9 cellular contexts compared by ENCODE assay signal in the genomic region with DNA sequence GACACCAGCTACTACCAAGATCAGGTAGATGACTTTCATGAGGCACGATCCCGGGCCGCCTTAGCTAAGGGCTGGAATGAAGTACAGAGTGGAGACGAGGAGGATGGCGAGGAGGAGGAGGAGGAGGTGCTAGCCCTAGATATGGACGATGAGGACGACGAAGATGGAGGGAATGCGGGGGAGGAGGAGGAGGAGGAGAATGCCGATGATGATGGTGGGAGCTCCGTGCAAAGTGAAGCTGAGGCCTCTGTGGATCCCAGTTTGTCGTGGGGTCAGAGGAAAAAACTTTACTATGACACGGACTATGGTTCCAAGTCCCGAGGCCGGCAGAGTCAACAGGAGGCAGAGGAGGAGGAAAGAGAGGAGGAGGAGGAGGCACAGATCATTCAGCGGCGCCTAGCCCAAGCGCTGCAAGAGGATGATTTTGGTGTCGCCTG. TPM values are rescaled to one million over a fixed set of nuclear protein-coding genes. Genes with fewer than 3 reads are reported as not detected.
A peak's percentile ranks its signal among the peaks of the same experiment; 100 is the strongest.
DNase-seq lines count a peak whose midpoint lies in the region; ATAC-seq, FAIRE-seq and TF ChIP-seq lines count a peak whose summit lies in the region.
"Had no signal": no experiment of that assay in that cellular context is flagged by ENCODE, and none has a peak within 500 bp of the region (broad histone marks: within the 10 kb centered on the region; RNA-seq: fewer than 3 reads in every experiment).

No MANE protein-coding gene starts in this region.

- WGBS in K562 (ENCODE audit: insufficient coverage, low coverage, missing lambda C conversion rate), result 0% methylated on average over 16 of the region's 19 CpGs
- WGBS in thymus, result 2% methylated on average over 19 of the region's 19 CpGs

- H3K4me1 ChIP-seq in KMS-11 (ENCODE audit: low read depth, poor library complexity, severe bottlenecking) (peaks cover 75% of the 10 kb centered on the region), K562 (replicated peaks in 1 of 2; ENCODE audit: control insufficient read depth in 2 of 2, insufficient read depth in 2 of 2, low read length in 2 of 2) (peaks cover 7 to 12% of the 10 kb centered on the region in 2 experiments), left lung (peaks cover 10 to 43% of the 10 kb centered on the region in 2 donors), thymus (ENCODE audit: control insufficient read depth, insufficient read depth, low read length) (peaks cover 20% of the 10 kb centered on the region)

- in situ Hi-C loops in K562 (cut with MboI), result no loop called here

- ATAC-seq in K562, result peak; percentile 26
- ATAC-seq in left lung, result peak; percentile 7
- no peak for ATAC-seq in GM18517 (IDR thresholded peaks at IDR 0.05; ENCODE audit: unreplicated experiment)

- peaks cover 4% of the 10 kb centered on the region; the same call in 1 of the 2 replicates for H3K36me3 ChIP-seq in KMS-11 (ENCODE audit: insufficient read depth)
- peaks cover 24% of the 10 kb centered on the region for H3K36me3 ChIP-seq in K562 (ENCODE audit: control insufficient read depth, insufficient read depth, low read length)
- H3K36me3 ChIP-seq in left lung, result peaks cover 0 to 12% of the 10 kb centered on the region in 2 donors
- H3K36me3 ChIP-seq in thymus (ENCODE audit: control insufficient read depth, insufficient read depth), result no peaks in the 10 kb centered on the region

- H3K4me3 ChIP-seq in KMS-11 (IDR thresholded peaks at IDR 0.05; ENCODE audit: insufficient read depth, low read depth, low read length) (peak overlapping the region; percentile 94), K562 (peak overlapping the region; percentile 76), left lung (peak overlapping the region; percentile 89 to 94), thymus (ENCODE audit: low read length) (peak overlapping the region; percentile 65)

- H3K9me3 ChIP-seq in K562 (replicated peaks; ENCODE audit: control insufficient read depth, insufficient read depth, low read depth, low read length) (no peaks in the 10 kb centered on the region), left lung (no peaks in the 10 kb centered on the region), thymus (ENCODE audit: control insufficient read depth) (no peaks in the 10 kb centered on the region)

- H2AFZ ChIP-seq in KMS-11 (ENCODE audit: low read depth) (peak overlapping the region; percentile 7; the same call in 1 of the 2 replicates), K562 (ENCODE audit: low read depth, low read length) (peak overlapping the region; percentile 96)

- H3K9me1 ChIP-seq in K562 (ENCODE audit: control insufficient read depth, insufficient read depth, low read length), result no peaks in the 10 kb centered on the region

- no peak for TF ChIP-seq RAD21 in K562 (CRISPR knock-in tag; conservative IDR thresholded peaks at IDR 0.05 in 1 of 2, IDR thresholded peaks at IDR 0.05 in 1 of 2)

- H3K79me2 ChIP-seq in KMS-11 (ENCODE audit: insufficient read depth, low read depth) (peaks cover 57% of the 10 kb centered on the region), K562 (ENCODE audit: control insufficient read depth, insufficient read depth, low read length) (peaks cover 42% of the 10 kb centered on the region)

- H3K9ac ChIP-seq in KMS-11 (peak overlapping the region; percentile 63), K562 (ENCODE audit: insufficient read depth in 1 of 2, low read depth in 2 of 2, low read length in 2 of 2) (peak overlapping the region; percentile 90 to 96)

- DNase-seq in NCI-H748 (lab: John Stamatoyannopoulos, UW; ENCODE audit: unreplicated experiment) (peak; percentile 22), NCI-H748 treated with DMSO at 0.1 percent for 48 hours (lab: John Stamatoyannopoulos, UW) (no peak), K562 (ENCODE audit: extremely low read depth in 1 of 4, low spot score in 3 of 4) (peak in 3 of 4 experiments; percentile 21 to 52 (median 34)), left lung (no peak), GM19238 (ENCODE audit: insufficient read length, low spot score) (no peak)

- POLR2A ChIA-PET in K562 (lab: Yijun Ruan, JAX), result interaction anchor here (1.0 to 2.4 kb wide), 5 partner anchors 12 to 46 kb away, joined by 3 to 15 read pairs (median 4); no protein-coding TSS in a partner anchor

- H3K4me2 ChIP-seq in KMS-11 (peak overlapping the region; percentile 84), K562 (ENCODE audit: insufficient read depth, low read length) (peak overlapping the region; percentile 100)

- H3K27me3 ChIP-seq in KMS-11 (ENCODE audit: insufficient read depth, low read depth) (no peaks in the 10 kb centered on the region), K562 (ENCODE audit: control insufficient read depth in 2 of 2, insufficient read depth in 2 of 2, low read length in 2 of 2) (no peaks in the 10 kb centered on the region), left lung (no peaks in the 10 kb centered on the region), thymus (ENCODE audit: control insufficient read depth, insufficient read depth) (no peaks in the 10 kb centered on the region)

- H3K27ac ChIP-seq in KMS-11 (peak overlapping the region; percentile 79), K562 (ENCODE audit: extremely low read depth, low read depth, low read length) (peak overlapping the region; percentile 82), left lung (peak overlapping the region; percentile 94 to 95), thymus (ENCODE audit: low read depth) (peak overlapping the region; percentile 98)

- TF ChIP-seq POLR2A in K562 (conservative IDR thresholded peaks at IDR 0.05), result no peak

- TF ChIP-seq CTCF in KMS-11 (conservative IDR thresholded peaks at IDR 0.05; ENCODE audit: low read depth, low read length), result no peak
- TF ChIP-seq CTCF in K562 (IDR thresholded peaks at IDR 0.05 in 2 of 3, conservative IDR thresholded peaks at IDR 0.05 in 1 of 3; ENCODE audit: insufficient read depth in 2 of 3, low read depth in 1 of 3, low read length in 3 of 3), result no peak
- no peak for TF ChIP-seq CTCF in left lung (IDR thresholded peaks at IDR 0.05)

- BruUV-seq in K562 (replicated peaks; lab: Mats Ljungman, UMichigan), result no TSS peak

- H4K20me1 ChIP-seq in KMS-11 (ENCODE audit: insufficient read depth), result 0 out of 2 replicates have a peak, but pooled peaks cover 3% of the 10 kb centered on the region
- peaks cover 14% of the 10 kb centered on the region; the same call in 1 of the 2 replicates for H4K20me1 ChIP-seq in K562 (replicated peaks; ENCODE audit: control insufficient read depth, insufficient read depth, low read length)

- TF ChIP-seq EP300 in K562 (IDR thresholded peaks at IDR 0.05; ENCODE audit: low read length), result no peak

- intact Hi-C loops in K562 (cut with micrococcal nuclease), result loop anchor here (1.0 to 5.0 kb wide), 2 partner anchors 16 to 37 kb away; no protein-coding TSS in a partner anchor
- intact Hi-C loops in left lung (cut with DNase I), result no loop called here

- CTCF ChIA-PET in K562 (lab: Yijun Ruan, JAX; ENCODE audit: low intra/inter-chr PET ratio), result no interaction called here

- FAIRE-seq in K562 (lab: Jason Lieb, UNC), result peak; percentile 23

RNA-seq across cellular contexts. Expression of a gene that starts 0.5 kb away (rescaled TPM):
- 6.4 and 21.4 TPM in 2 replicates for total RNA-seq in K562 (2011; cell fraction: chromatin; rRNA removed; ENCODE audit: low replicate concordance)
- 6.3 and 6.5 TPM in 2 replicates for total RNA-seq in K562 (2011; cell fraction: nucleolus; rRNA removed)
- total RNA-seq in K562 (2011; cell fraction: nucleoplasm; rRNA removed), result 10.2 and 12.8 TPM in 2 replicates
- total RNA-seq in K562 (2014; rRNA removed), result 32.2 and 34.0 TPM in 2 replicates
- total RNA-seq in K562 (2014; rRNA removed; fragmentation: Illumina TruSeq; extraction: Trizol), result 34.5 and 35.0 TPM in 2 replicates
- total RNA-seq in K562 (2015; rRNA removed; fragmentation: Illumina TruSeq; extraction: Trizol), result 30.6 and 32.4 TPM in 2 replicates
- total RNA-seq in K562 (2021), result 33.4 and 38.8 TPM in 2 replicates
- polyA plus RNA-seq in K562 (2011; rRNA removed), result 17.2 and 30.9 TPM in 2 replicates
- 12.1 and 15.7 TPM in 2 replicates for polyA plus RNA-seq in K562 (2011; cell fraction: cytosol; rRNA removed)
- polyA plus RNA-seq in K562 (2011; cell fraction: nucleus; rRNA removed), result 7.1 and 7.7 TPM in 2 replicates
- polyA plus RNA-seq in K562 (2012), result 35.7 and 50.1 TPM in 2 replicates
- 59.1 and 69.3 TPM in 2 replicates for polyA plus RNA-seq in K562 (2014; fragmentation: Illumina TruSeq; extraction: Trizol)
- 10 to 100 TPM; 11.9 to 12.4 TPM for polyA plus RNA-seq in K562 (2014; fragmentation: Nextera tagmentation; extraction: Ambion mirVana)
- polyA plus RNA-seq in K562 (2014; rRNA removed), result 54.6 and 64.8 TPM in 2 replicates
- polyA minus RNA-seq in K562 (2011; rRNA and poly(A)+ RNA removed), result 12.6 and 17.2 TPM in 2 replicates
- polyA minus RNA-seq in K562 (2011; cell fraction: cytosol; rRNA and poly(A)+ RNA removed), result 6.4 and 9.3 TPM in 2 replicates
- polyA minus RNA-seq in K562 (2011; cell fraction: nucleus; rRNA and poly(A)+ RNA removed), result 4.4 and 8.4 TPM in 2 replicates
- total RNA-seq in left lung, result 10 to 100 TPM; 21.5 to 28.0 TPM
- polyA plus RNA-seq in thymus, result 53.9 TPM

RNA-seq across cellular contexts. Expression of a gene that starts 22.5 kb away (rescaled TPM):
- not detected in 2 replicates for total RNA-seq in K562 (2011; cell fraction: chromatin; rRNA removed; ENCODE audit: low replicate concordance)
- not detected in 2 replicates for total RNA-seq in K562 (2011; cell fraction: nucleolus; rRNA removed)
- not detected in 2 replicates for total RNA-seq in K562 (2011; cell fraction: nucleoplasm; rRNA removed)
- total RNA-seq in K562 (2014; rRNA removed) (not detected in 2 replicates), K562 (2014; rRNA removed; fragmentation: Illumina TruSeq; extraction: Trizol) (not detected in 2 replicates), K562 (2015; rRNA removed; fragmentation: Illumina TruSeq; extraction: Trizol) (not detected in 2 replicates), K562 (2021) (0.27 and 0.33 TPM in 2 replicates), left lung (100 to 1,000 TPM in 1 of 2 donors, 10 to 100 TPM in 1; 92.6 to 184 TPM)
- polyA plus RNA-seq in K562 (2011; rRNA removed) (0.08 TPM in 1 of 2 replicates, not detected in the other), K562 (2014; fragmentation: Illumina TruSeq; extraction: Trizol) (0.32 TPM in 1 of 2 replicates, not detected in the other), K562 (2014; fragmentation: Nextera tagmentation; extraction: Ambion mirVana) (under 1 TPM; 0.04 to 0.20 TPM), K562 (2014; rRNA removed) (0.68 TPM in 1 of 2 replicates, not detected in the other), thymus (34.7 TPM)
- not detected in 2 replicates for polyA plus RNA-seq in K562 (2011; cell fraction: cytosol; rRNA removed)
- polyA plus RNA-seq in K562 (2011; cell fraction: nucleus; rRNA removed), result not detected in 2 replicates
- 0.08 and 0.40 TPM in 2 replicates for polyA plus RNA-seq in K562 (2012)
- polyA minus RNA-seq in K562 (2011; rRNA and poly(A)+ RNA removed), result not detected in 2 replicates
- polyA minus RNA-seq in K562 (2011; cell fraction: cytosol; rRNA and poly(A)+ RNA removed), result not detected in 2 replicates
- polyA minus RNA-seq in K562 (2011; cell fraction: nucleus; rRNA and poly(A)+ RNA removed), result not detected in 2 replicates
- total RNA-seq: Daoy had no signal

RNA-seq across cellular contexts. Expression of a gene that starts 33.0 kb away (rescaled TPM):
- total RNA-seq in K562 (2011; cell fraction: chromatin; rRNA removed; ENCODE audit: low replicate concordance), result 17.6 and 69.3 TPM in 2 replicates
- total RNA-seq in K562 (2011; cell fraction: nucleolus; rRNA removed), result 10.0 and 18.6 TPM in 2 replicates
- 28.0 and 44.3 TPM in 2 replicates for total RNA-seq in K562 (2011; cell fraction: nucleoplasm; rRNA removed)
- total RNA-seq in K562 (2014; rRNA removed) (20.0 and 22.2 TPM in 2 replicates), K562 (2014; rRNA removed; fragmentation: Illumina TruSeq; extraction: Trizol) (28.1 and 30.8 TPM in 2 replicates), K562 (2015; rRNA removed; fragmentation: Illumina TruSeq; extraction: Trizol) (25.0 and 25.3 TPM in 2 replicates), K562 (2021) (24.0 and 31.1 TPM in 2 replicates), left lung (10 to 100 TPM; 59.9 to 65.5 TPM)
- polyA plus RNA-seq in K562 (2011; rRNA removed) (18.2 and 21.5 TPM in 2 replicates), K562 (2014; fragmentation: Illumina TruSeq; extraction: Trizol) (16.0 and 18.6 TPM in 2 replicates), K562 (2014; fragmentation: Nextera tagmentation; extraction: Ambion mirVana) (1 to 10 TPM; 4.2 to 4.5 TPM), K562 (2014; rRNA removed) (15.1 and 15.4 TPM in 2 replicates), thymus (37.3 TPM)
- 4.5 and 4.7 TPM in 2 replicates for polyA plus RNA-seq in K562 (2011; cell fraction: cytosol; rRNA removed)
- polyA plus RNA-seq in K562 (2011; cell fraction: nucleus; rRNA removed), result 28.3 and 29.4 TPM in 2 replicates
- 11.2 and 23.7 TPM in 2 replicates for polyA plus RNA-seq in K562 (2012)
- 19.9 and 21.8 TPM in 2 replicates for polyA minus RNA-seq in K562 (2011; rRNA and poly(A)+ RNA removed)
- polyA minus RNA-seq in K562 (2011; cell fraction: cytosol; rRNA and poly(A)+ RNA removed), result 9.9 and 16.1 TPM in 2 replicates
- polyA minus RNA-seq in K562 (2011; cell fraction: nucleus; rRNA and poly(A)+ RNA removed), result 13.6 and 17.3 TPM in 2 replicates

Comparison
In these comparisons a context has a peak if more than half of its experiments do, and no peak if none do; other contexts are left out.
1. DNase-seq: peak in NCI-H748 (single experiment) and K562 (3 of 4); none in NCI-H748 treated with DMSO at 0.1 percent for 48 hours (single experiment), left lung (0 of 2) and GM19238 (single experiment).
2. RNA of a gene that starts 22.5 kb away (total RNA-seq): 92.6 to 184 TPM in left lung; 0.27 to 0.33 TPM in K562; every median in the first group is over 10 times any median in the second.
3. Peak in every context shown above with its lines, with median percentiles within 50 percentile points of each other: H3K27ac ChIP-seq and H3K4me3 ChIP-seq.